Comparison of ENCODE assay signal across 14 cellular contexts in the genomic region with DNA sequence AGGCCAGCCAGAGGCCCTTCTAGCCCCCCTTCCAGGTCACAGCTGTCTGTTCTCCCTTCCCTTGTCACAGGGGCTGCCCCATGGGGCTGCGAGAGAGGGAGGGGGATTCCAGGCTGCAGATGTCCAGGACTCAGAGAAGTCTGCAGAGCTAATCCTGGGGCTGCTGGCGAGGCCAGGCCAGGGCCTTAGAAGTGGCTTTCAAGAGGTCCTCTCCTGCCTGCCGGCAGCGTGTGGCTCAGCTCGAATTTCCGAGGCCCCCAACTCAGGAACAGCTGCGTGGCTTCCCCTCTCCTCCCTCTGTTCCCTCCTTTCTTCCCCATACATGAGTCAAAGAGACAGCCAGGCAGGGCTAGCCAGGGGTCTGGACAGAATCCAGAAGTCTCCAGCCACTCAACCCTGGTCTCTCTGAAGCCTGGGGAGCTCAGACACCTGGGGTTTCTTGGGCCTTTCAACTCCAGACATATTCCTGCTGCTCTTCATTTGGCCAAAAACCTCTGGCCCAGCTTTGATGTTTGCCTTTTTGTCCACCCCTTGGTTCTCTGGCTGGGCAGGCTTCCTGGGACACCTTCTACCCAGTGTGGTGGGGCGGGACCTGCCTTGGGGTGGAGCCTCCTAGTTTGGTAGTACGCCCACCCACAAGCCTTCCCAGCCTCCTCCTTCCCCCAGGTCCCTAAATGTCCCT. TPM values are rescaled to one million over a fixed set of nuclear protein-coding genes. Genes with fewer than 3 reads are reported as not detected.
DNase-seq lines count a peak whose midpoint lies in the region; ATAC-seq, FAIRE-seq and TF ChIP-seq lines count a peak whose summit lies in the region.
"Had no signal": no experiment of that assay in that cellular context is flagged by ENCODE, and none has a peak within 500 bp of the region (broad histone marks: within the 10 kb centered on the region; RNA-seq: fewer than 3 reads in every experiment).

No MANE protein-coding gene starts in this region.

- no TSS peak for BruUV-seq in HepG2 (replicated peaks; lab: Mats Ljungman, UMichigan)

- FAIRE-seq in HepG2 (lab: Jason Lieb, UNC) (no peak), D721Med (lab: Jason Lieb, UNC) (no peak)
- FAIRE-seq: endothelial cell of umbilical vein, keratinocyte had no signal

- H3K9me3 Mint-ChIP-seq in dendritic cell treated with granulocyte-macrophage colony-stimulating factor and Interleukin-4, amounts not matched to agents 40 ng/mL and 50 ng/mL, for 4 days, result no peaks in the 10 kb centered on the region
- H3K9me3 Mint-ChIP-seq in mesothelial cell of epicardium, result no peaks in the 10 kb centered on the region
- H3K9me3 Mint-ChIP-seq: activated naive CD4-positive, alpha-beta T cell treated with anti-CD3 and anti-CD28 coated beads, Interleukin-2, amount 50 U/mL, for 24 hours had no signal

- no peak overlapping the region for H2AFZ ChIP-seq in HepG2 (ENCODE audit: low read length)

- H4K20me1 ChIP-seq in HepG2 (ENCODE audit: insufficient read depth, low read length), result no peaks in the 10 kb centered on the region

- H3K4me3 Mint-ChIP-seq in dendritic cell treated with granulocyte-macrophage colony-stimulating factor and Interleukin-4, amounts not matched to agents 40 ng/mL and 50 ng/mL, for 4 days, result no peak overlapping the region
- no peak overlapping the region for H3K4me3 Mint-ChIP-seq in mesothelial cell of epicardium
- H3K4me3 Mint-ChIP-seq: activated naive CD4-positive, alpha-beta T cell treated with anti-CD3 and anti-CD28 coated beads, Interleukin-2, amount 50 U/mL, for 24 hours had no signal

- H3K9ac ChIP-seq in HepG2 (ENCODE audit: insufficient read depth, low read depth, low read length), result no peak overlapping the region

- no peak overlapping the region for H3K4me3 ChIP-seq in right atrium auricular region
- H3K4me3 ChIP-seq in HepG2 (replicated peaks in 1 of 3; ENCODE audit: insufficient read depth in 1 of 3, low read depth in 2 of 3, low read length in 3 of 3), result no peak overlapping the region
- H3K4me3 ChIP-seq: right lobe of liver had no signal

- H3K4me1 ChIP-seq in right atrium auricular region, result peaks cover 0 to 25% of the 10 kb centered on the region in 2 donors
- no peaks in the 10 kb centered on the region for H3K4me1 ChIP-seq in HepG2 (ENCODE audit: insufficient read depth, low read length)
- H3K4me1 ChIP-seq: right lobe of liver had no signal

- no peaks in the 10 kb centered on the region for H3K36me3 Mint-ChIP-seq in dendritic cell treated with granulocyte-macrophage colony-stimulating factor and Interleukin-4, amounts not matched to agents 40 ng/mL and 50 ng/mL, for 4 days (ENCODE audit: low read depth)
- H3K36me3 Mint-ChIP-seq in mesothelial cell of epicardium, result no peaks in the 10 kb centered on the region
- H3K36me3 Mint-ChIP-seq: activated naive CD4-positive, alpha-beta T cell treated with anti-CD3 and anti-CD28 coated beads, Interleukin-2, amount 50 U/mL, for 24 hours had no signal

- TF ChIP-seq RAD21 in HepG2 (CRISPR knock-in tag; IDR thresholded peaks at IDR 0.05), result no peak

- WGBS in HepG2 (ENCODE audit: low lambda C conversion rate), result 35% methylated on average over 8 of the region's 9 CpGs

- no peak overlapping the region for H3K4me2 ChIP-seq in HepG2 (ENCODE audit: low read depth, low read length)

- TF ChIP-seq CTCF in right atrium auricular region (IDR thresholded peaks at IDR 0.05) (no peak), mesothelial cell of epicardium (IDR thresholded peaks at IDR 0.05; ENCODE audit: unreplicated experiment) (no peak), HepG2 (CRISPR knock-in tag; IDR thresholded peaks at IDR 0.05) (no peak), D721Med (IDR thresholded peaks at IDR 0.05; ENCODE audit: insufficient read depth, missing control alignments) (no peak)

- no peak for TF ChIP-seq POLR2A in HepG2 (IDR thresholded peaks at IDR 0.05; ENCODE audit: insufficient read depth in 1 of 2, low read depth in 2 of 2, low read length in 2 of 2)

- in situ Hi-C loops in HepG2 (cut with HindIII; ENCODE audit: extremely low pct_ligation_motif_present, low pct_unique_long_range_greater_than_20kb), result no loop called here

- peak overlapping the region in 1 of 2 donors; percentile 29 for H3K27ac ChIP-seq in right atrium auricular region
- no peak overlapping the region for H3K27ac ChIP-seq in HepG2 (ENCODE audit: extremely low read length, insufficient read depth, low read length)
- H3K27ac ChIP-seq: right lobe of liver had no signal

- H3K9me3 ChIP-seq in right atrium auricular region (no peaks in the 10 kb centered on the region), HepG2 (ENCODE audit: low read length) (no peaks in the 10 kb centered on the region)
- H3K9me3 ChIP-seq: right lobe of liver had no signal

- POLR2A ChIA-PET in HepG2 (lab: Yijun Ruan, JAX), result interaction anchor here (0.9 kb wide), 1 partner anchor 111 kb away, joined by 3 read pairs; no protein-coding TSS in a partner anchor

- CTCF ChIA-PET in HepG2 (lab: Yijun Ruan, JAX; ENCODE audit: low intra/inter-chr PET ratio, low total read pairs), result interaction anchor here (1.6 kb wide), 1 partner anchor 116 kb away, joined by 12 read pairs; no protein-coding TSS in a partner anchor

- peak; percentile 60 for ATAC-seq in Right ventricle myocardium inferior
- ATAC-seq in HepG2, result no peak
- no peak for ATAC-seq in GM18909 (IDR thresholded peaks at IDR 0.05; ENCODE audit: poor library complexity, unreplicated experiment)

- H3K27me3 ChIP-seq in right atrium auricular region (no peaks in the 10 kb centered on the region), HepG2 (ENCODE audit: control insufficient read depth in 1 of 2, insufficient read depth in 2 of 2, low read length in 2 of 2) (peaks cover 0 to 43% of the 10 kb centered on the region in 2 experiments; a peak in 2 of 5 replicates)
- H3K27me3 ChIP-seq: right lobe of liver had no signal

- TF ChIP-seq EP300 in HepG2 (IDR thresholded peaks at IDR 0.05; ENCODE audit: low read depth in 2 of 2, low read length in 2 of 2), result no peak
- no peak for TF ChIP-seq EP300 in HepG2 (CRISPR knock-in tag; IDR thresholded peaks at IDR 0.05; ENCODE audit: borderline replicate concordance)

- H3K36me3 ChIP-seq in right atrium auricular region (no peaks in the 10 kb centered on the region), HepG2 (replicated peaks in 1 of 2; ENCODE audit: control insufficient read depth in 1 of 2, insufficient read depth in 2 of 2, low read length in 2 of 2) (no peaks in the 10 kb centered on the region)
- H3K36me3 ChIP-seq: right lobe of liver had no signal

- peaks cover 24% of the 10 kb centered on the region for H3K4me1 Mint-ChIP-seq in dendritic cell treated with granulocyte-macrophage colony-stimulating factor and Interleukin-4, amounts not matched to agents 40 ng/mL and 50 ng/mL, for 4 days (ENCODE audit: low read depth)
- peaks cover 24% of the 10 kb centered on the region for H3K4me1 Mint-ChIP-seq in mesothelial cell of epicardium
- H3K4me1 Mint-ChIP-seq: activated naive CD4-positive, alpha-beta T cell treated with anti-CD3 and anti-CD28 coated beads, Interleukin-2, amount 50 U/mL, for 24 hours had no signal

- peak overlapping the region; percentile 68 for H3K27ac Mint-ChIP-seq in dendritic cell treated with granulocyte-macrophage colony-stimulating factor and Interleukin-4, amounts not matched to agents 40 ng/mL and 50 ng/mL, for 4 days
- peak overlapping the region; percentile 22 for H3K27ac Mint-ChIP-seq in mesothelial cell of epicardium
- H3K27ac Mint-ChIP-seq: activated naive CD4-positive, alpha-beta T cell treated with anti-CD3 and anti-CD28 coated beads, Interleukin-2, amount 50 U/mL, for 24 hours had no signal

- intact Hi-C loops in Right ventricle myocardium inferior (cut with DNase I) (no loop called here), HepG2 (cut with micrococcal nuclease; ENCODE audit: unreplicated experiment) (no loop called here)
- intact Hi-C loops in dendritic cell treated with granulocyte-macrophage colony-stimulating factor and Interleukin-4, amounts not matched to agents 40 ng/mL and 50 ng/mL, for 4 days (cut with micrococcal nuclease), result no loop called here

- peaks cover 37% of the 10 kb centered on the region for H3K27me3 Mint-ChIP-seq in dendritic cell treated with granulocyte-macrophage colony-stimulating factor and Interleukin-4, amounts not matched to agents 40 ng/mL and 50 ng/mL, for 4 days
- peaks cover 11% of the 10 kb centered on the region for H3K27me3 Mint-ChIP-seq in mesothelial cell of epicardium (ENCODE audit: low read depth)
- H3K27me3 Mint-ChIP-seq: activated naive CD4-positive, alpha-beta T cell treated with anti-CD3 and anti-CD28 coated beads, Interleukin-2, amount 50 U/mL, for 24 hours had no signal

- DNase-seq in Right ventricle myocardium inferior (ENCODE audit: missing footprints) (no peak), right atrium auricular region (ENCODE audit: low spot score) (no peak), mesothelial cell of epicardium (ENCODE audit: low spot score in 2 of 2, unreplicated experiment in 2 of 2) (no peak), NCI-H1417 treated with DMSO at 0.1 percent for 48 hours (lab: John Stamatoyannopoulos, UW) (no peak), HepG2 (ENCODE audit: low spot score) (no peak), D721Med (ENCODE audit: insufficient read length, low spot score) (no peak)
- DNase-seq: NCI-H1436 treated with DMSO at 0.1 percent for 48 hours, right lobe of liver, SHP77 had no signal

- H3K79me2 ChIP-seq in HepG2 (ENCODE audit: insufficient read depth, low read length), result no peaks in the 10 kb centered on the region

RNA-seq across cellular contexts. Expression of gene EIF5AL1, which starts 21.8 kb away (rescaled TPM):
- total RNA-seq in Right ventricle myocardium inferior, result 0.05 TPM
- under 1 TPM in 1 of 2 donors, not detected in 1; 0.08 TPM for total RNA-seq in right atrium auricular region
- total RNA-seq in mesothelial cell of epicardium, result 0.07 TPM in 2 of 3 replicates, not detected in the other
- total RNA-seq in HepG2 (2016; rRNA removed; fragmentation: Illumina TruSeq; extraction: Trizol), result 0.14 and 0.22 TPM in 2 replicates
- 0.18 and 0.20 TPM in 2 replicates for total RNA-seq in HepG2 (2016; cell fraction: cytosol; rRNA removed; fragmentation: Illumina TruSeq; extraction: Trizol; ENCODE audit: low read depth)
- 0.15 TPM in 2 replicates for total RNA-seq in HepG2 (2016; cell fraction: insoluble cytoplasmic fraction; rRNA removed; fragmentation: Illumina TruSeq; extraction: Trizol)
- 0.09 and 0.10 TPM in 2 replicates for total RNA-seq in HepG2 (2016; cell fraction: membrane; rRNA removed; fragmentation: Illumina TruSeq; extraction: Trizol)
- total RNA-seq in HepG2 (2016; cell fraction: nucleus; rRNA removed; fragmentation: Illumina TruSeq; extraction: Trizol), result not detected in 2 replicates
- polyA plus RNA-seq in HepG2 (2011; rRNA removed), result 0.34 and 0.50 TPM in 2 replicates
- polyA plus RNA-seq in HepG2 (2011; cell fraction: cytosol; rRNA removed), result 0.42 and 1.0 TPM in 2 replicates
- 0.10 and 0.28 TPM in 2 replicates for polyA plus RNA-seq in HepG2 (2011; cell fraction: nucleus; rRNA removed)
- polyA plus RNA-seq in HepG2 (2012), result 1.0 and 1.3 TPM in 2 replicates
- polyA plus RNA-seq in HepG2 (2016; cell fraction: cytosol; fragmentation: Illumina TruSeq; extraction: Trizol; ENCODE audit: low read depth), result 0.35 and 0.40 TPM in 2 replicates
- polyA plus RNA-seq in HepG2 (2016; cell fraction: insoluble cytoplasmic fraction; fragmentation: Illumina TruSeq; extraction: Trizol; ENCODE audit: low read depth), result 0.53 and 0.80 TPM in 2 replicates
- polyA plus RNA-seq in HepG2 (2016; cell fraction: membrane; fragmentation: Illumina TruSeq; extraction: Trizol; ENCODE audit: low read depth), result 0.42 and 0.56 TPM in 2 replicates
- polyA plus RNA-seq in HepG2 (2016; cell fraction: nucleus; fragmentation: Illumina TruSeq; extraction: Trizol; ENCODE audit: insufficient read depth, low read depth), result 0.33 and 0.45 TPM in 2 replicates
- 0.14 and 0.80 TPM in 2 replicates for polyA minus RNA-seq in HepG2 (2011; rRNA and poly(A)+ RNA removed; ENCODE audit: low replicate concordance)
- polyA minus RNA-seq in HepG2 (2011; cell fraction: cytosol; rRNA and poly(A)+ RNA removed), result 0.26 and 0.30 TPM in 2 replicates
- polyA minus RNA-seq in HepG2 (2011; cell fraction: nucleus; rRNA and poly(A)+ RNA removed), result 0.12 and 0.13 TPM in 2 replicates

RNA-seq across cellular contexts. Expression of gene ZCCHC24, which starts 45.1 kb away (rescaled TPM):
- total RNA-seq in Right ventricle myocardium inferior, result 60.1 TPM
- 10 to 100 TPM; 45.6 to 85.9 TPM for total RNA-seq in right atrium auricular region
- 31.8 to 34.0 TPM (median 33.2 TPM) in 3 replicates for total RNA-seq in mesothelial cell of epicardium
- total RNA-seq in HepG2 (2016; rRNA removed; fragmentation: Illumina TruSeq; extraction: Trizol), result 3.1 and 3.9 TPM in 2 replicates
- 0.62 and 0.81 TPM in 2 replicates for total RNA-seq in HepG2 (2016; cell fraction: cytosol; rRNA removed; fragmentation: Illumina TruSeq; extraction: Trizol; ENCODE audit: low read depth)
- total RNA-seq in HepG2 (2016; cell fraction: insoluble cytoplasmic fraction; rRNA removed; fragmentation: Illumina TruSeq; extraction: Trizol), result 3.5 and 3.6 TPM in 2 replicates
- 3.7 and 4.0 TPM in 2 replicates for total RNA-seq in HepG2 (2016; cell fraction: membrane; rRNA removed; fragmentation: Illumina TruSeq; extraction: Trizol)
- 2.4 and 2.5 TPM in 2 replicates for total RNA-seq in HepG2 (2016; cell fraction: nucleus; rRNA removed; fragmentation: Illumina TruSeq; extraction: Trizol)
- 7.7 and 7.9 TPM in 2 replicates for polyA plus RNA-seq in HepG2 (2011; rRNA removed)
- polyA plus RNA-seq in HepG2 (2011; cell fraction: cytosol; rRNA removed), result 6.1 and 7.9 TPM in 2 replicates
- polyA plus RNA-seq in HepG2 (2011; cell fraction: nucleus; rRNA removed), result 5.9 and 9.2 TPM in 2 replicates
- polyA plus RNA-seq in HepG2 (2012), result 3.8 and 4.0 TPM in 2 replicates
- 0.43 and 0.45 TPM in 2 replicates for polyA plus RNA-seq in HepG2 (2016; cell fraction: cytosol; fragmentation: Illumina TruSeq; extraction: Trizol; ENCODE audit: low read depth)
- 5.1 and 5.5 TPM in 2 replicates for polyA plus RNA-seq in HepG2 (2016; cell fraction: insoluble cytoplasmic fraction; fragmentation: Illumina TruSeq; extraction: Trizol; ENCODE audit: low read depth)
- polyA plus RNA-seq in HepG2 (2016; cell fraction: membrane; fragmentation: Illumina TruSeq; extraction: Trizol; ENCODE audit: low read depth), result 2.8 and 3.1 TPM in 2 replicates
- 4.3 and 4.9 TPM in 2 replicates for polyA plus RNA-seq in HepG2 (2016; cell fraction: nucleus; fragmentation: Illumina TruSeq; extraction: Trizol; ENCODE audit: insufficient read depth, low read depth)
- polyA minus RNA-seq in HepG2 (2011; rRNA and poly(A)+ RNA removed; ENCODE audit: low replicate concordance), result 4.8 and 18.6 TPM in 2 replicates
- 7.8 and 8.3 TPM in 2 replicates for polyA minus RNA-seq in HepG2 (2011; cell fraction: cytosol; rRNA and poly(A)+ RNA removed)
- polyA minus RNA-seq in HepG2 (2011; cell fraction: nucleus; rRNA and poly(A)+ RNA removed), result 3.5 and 3.6 TPM in 2 replicates
